1 cellular context compared by ENCODE assay signal in the genomic region with DNA sequence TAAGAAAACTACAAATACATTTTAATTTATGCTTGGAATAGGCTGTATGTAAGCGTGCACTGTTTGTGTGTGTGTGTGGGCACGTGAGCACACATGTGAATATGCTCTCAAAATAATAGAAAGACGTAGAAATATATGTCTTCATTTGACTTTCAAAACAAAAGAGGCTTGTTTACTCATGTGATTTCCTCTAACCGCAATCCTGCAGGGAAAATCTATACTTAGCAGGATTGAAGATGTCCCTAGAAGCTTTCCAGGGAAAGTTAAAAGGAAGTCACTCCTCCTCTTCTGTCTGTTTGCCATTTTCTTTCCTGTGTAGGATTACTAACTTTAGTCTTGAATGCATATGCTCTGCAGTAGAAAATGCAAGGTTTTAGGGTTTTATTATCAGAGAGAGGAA.
TF ChIP-seq lines count a peak whose summit lies in the region.

No MANE protein-coding gene starts in this region.

TF ChIP-seq in GM23338, 12 proteins besides CTCF, POLR2A, EP300 and RAD21 (continued from another document):
- TF ChIP-seq, protein P1, sequence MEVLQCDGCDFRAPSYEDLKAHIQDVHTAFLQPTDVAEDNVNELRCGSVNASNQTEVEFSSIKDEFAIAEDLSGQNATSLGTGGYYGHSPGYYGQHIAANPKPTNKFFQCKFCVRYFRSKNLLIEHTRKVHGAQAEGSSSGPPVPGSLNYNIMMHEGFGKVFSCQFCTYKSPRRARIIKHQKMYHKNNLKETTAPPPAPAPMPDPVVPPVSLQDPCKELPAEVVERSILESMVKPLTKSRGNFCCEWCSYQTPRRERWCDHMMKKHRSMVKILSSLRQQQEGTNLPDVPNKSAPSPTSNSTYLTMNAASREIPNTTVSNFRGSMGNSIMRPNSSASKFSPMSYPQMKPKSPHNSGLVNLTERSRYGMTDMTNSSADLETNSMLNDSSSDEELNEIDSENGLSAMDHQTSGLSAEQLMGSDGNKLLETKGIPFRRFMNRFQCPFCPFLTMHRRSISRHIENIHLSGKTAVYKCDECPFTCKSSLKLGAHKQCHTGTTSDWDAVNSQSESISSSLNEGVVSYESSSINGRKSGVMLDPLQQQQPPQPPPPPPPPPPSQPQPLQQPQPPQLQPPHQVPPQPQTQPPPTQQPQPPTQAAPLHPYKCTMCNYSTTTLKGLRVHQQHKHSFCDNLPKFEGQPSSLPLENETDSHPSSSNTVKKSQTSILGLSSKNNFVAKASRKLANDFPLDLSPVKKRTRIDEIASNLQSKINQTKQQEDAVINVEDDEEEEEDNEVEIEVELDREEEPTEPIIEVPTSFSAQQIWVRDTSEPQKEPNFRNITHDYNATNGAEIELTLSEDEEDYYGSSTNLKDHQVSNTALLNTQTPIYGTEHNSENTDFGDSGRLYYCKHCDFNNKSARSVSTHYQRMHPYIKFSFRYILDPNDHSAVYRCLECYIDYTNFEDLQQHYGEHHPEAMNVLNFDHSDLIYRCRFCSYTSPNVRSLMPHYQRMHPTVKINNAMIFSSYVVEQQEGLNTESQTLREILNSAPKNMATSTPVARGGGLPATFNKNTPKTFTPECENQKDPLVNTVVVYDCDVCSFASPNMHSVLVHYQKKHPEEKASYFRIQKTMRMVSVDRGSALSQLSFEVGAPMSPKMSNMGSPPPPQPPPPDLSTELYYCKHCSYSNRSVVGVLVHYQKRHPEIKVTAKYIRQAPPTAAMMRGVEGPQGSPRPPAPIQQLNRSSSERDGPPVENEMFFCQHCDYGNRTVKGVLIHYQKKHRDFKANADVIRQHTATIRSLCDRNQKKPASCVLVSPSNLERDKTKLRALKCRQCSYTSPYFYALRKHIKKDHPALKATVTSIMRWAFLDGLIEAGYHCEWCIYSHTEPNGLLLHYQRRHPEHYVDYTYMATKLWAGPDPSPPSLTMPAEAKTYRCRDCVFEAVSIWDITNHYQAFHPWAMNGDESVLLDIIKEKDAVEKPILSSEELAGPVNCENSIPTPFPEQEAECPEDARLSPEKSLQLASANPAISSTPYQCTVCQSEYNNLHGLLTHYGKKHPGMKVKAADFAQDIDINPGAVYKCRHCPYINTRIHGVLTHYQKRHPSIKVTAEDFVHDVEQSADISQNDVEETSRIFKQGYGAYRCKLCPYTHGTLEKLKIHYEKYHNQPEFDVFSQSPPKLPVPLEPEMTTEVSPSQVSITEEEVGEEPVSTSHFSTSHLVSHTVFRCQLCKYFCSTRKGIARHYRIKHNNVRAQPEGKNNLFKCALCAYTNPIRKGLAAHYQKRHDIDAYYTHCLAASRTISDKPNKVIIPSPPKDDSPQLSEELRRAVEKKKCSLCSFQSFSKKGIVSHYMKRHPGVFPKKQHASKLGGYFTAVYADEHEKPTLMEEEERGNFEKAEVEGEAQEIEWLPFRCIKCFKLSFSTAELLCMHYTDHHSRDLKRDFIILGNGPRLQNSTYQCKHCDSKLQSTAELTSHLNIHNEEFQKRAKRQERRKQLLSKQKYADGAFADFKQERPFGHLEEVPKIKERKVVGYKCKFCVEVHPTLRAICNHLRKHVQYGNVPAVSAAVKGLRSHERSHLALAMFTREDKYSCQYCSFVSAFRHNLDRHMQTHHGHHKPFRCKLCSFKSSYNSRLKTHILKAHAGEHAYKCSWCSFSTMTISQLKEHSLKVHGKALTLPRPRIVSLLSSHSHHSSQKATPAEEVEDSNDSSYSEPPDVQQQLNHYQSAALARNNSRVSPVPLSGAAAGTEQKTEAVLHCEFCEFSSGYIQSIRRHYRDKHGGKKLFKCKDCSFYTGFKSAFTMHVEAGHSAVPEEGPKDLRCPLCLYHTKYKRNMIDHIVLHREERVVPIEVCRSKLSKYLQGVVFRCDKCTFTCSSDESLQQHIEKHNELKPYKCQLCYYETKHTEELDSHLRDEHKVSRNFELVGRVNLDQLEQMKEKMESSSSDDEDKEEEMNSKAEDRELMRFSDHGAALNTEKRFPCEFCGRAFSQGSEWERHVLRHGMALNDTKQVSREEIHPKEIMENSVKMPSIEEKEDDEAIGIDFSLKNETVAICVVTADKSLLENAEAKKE (CRISPR knock-in tag; IDR thresholded peaks at IDR 0.05) = no peak
- no peak for TF ChIP-seq CREB1 (CRISPR knock-in tag; IDR thresholded peaks at IDR 0.05; ENCODE audit: low read depth)
- TF ChIP-seq EZH2 (IDR thresholded peaks at IDR 0.05; ENCODE audit: low read depth, unreplicated experiment) = no peak
TF ChIP-seq in GM23338: peak in this region for 0.
